ENCODE assay signal across 1 cellular context in genomic region chr3:193851941-193852674, GRCh38.
A peak's percentile ranks its signal among the peaks of the same experiment; 100 is the strongest.
TF ChIP-seq lines count a peak whose summit lies in the region.

No MANE protein-coding gene starts in this region.

TF ChIP-seq in K562, 482 proteins besides CTCF, POLR2A, EP300 and RAD21 (continued from another document and continues in another):
- TF ChIP-seq POLR2AphosphoS2 (IDR thresholded peaks at IDR 0.05; ENCODE audit: low read length) (no peak), ETV1 (tag; conservative IDR thresholded peaks at IDR 0.05; ENCODE audit: low read depth) (no peak), ZNF449 (CRISPR knock-in tag; IDR thresholded peaks at IDR 0.05) (peak; percentile 50; the same call in 1 of the 2 replicates), NFE2 (IDR thresholded peaks at IDR 0.05; ENCODE audit: low read depth) (peak; percentile 56; the same call in 1 of the 2 replicates), NCOA4 (IDR thresholded peaks at IDR 0.05; ENCODE audit: partially characterized antibody) (no peak), CXXC5 (CRISPR knock-in tag; IDR thresholded peaks at IDR 0.05) (peak; percentile 34; the same call in 1 of the 2 replicates), NONO (IDR thresholded peaks at IDR 0.05; ENCODE audit: low read depth in 2 of 2, low read length in 1 of 2) (no peak), KLF1 (tag; IDR thresholded peaks at IDR 0.05) (no peak), RCOR1 (IDR thresholded peaks at IDR 0.05; ENCODE audit: borderline replicate concordance in 1 of 2, low read depth in 2 of 2, low read length in 2 of 2) (no peak), NR2C1 (IDR thresholded peaks at IDR 0.05) (no peak), NR2C1 (tag; IDR thresholded peaks at IDR 0.05) (no peak), ZBED1 (IDR thresholded peaks at IDR 0.05) (no peak), ZZZ3 (IDR thresholded peaks at IDR 0.05) (no peak), TCFL5 (CRISPR knock-in tag; conservative IDR thresholded peaks at IDR 0.05) (no peak), RHOXF2B (CRISPR knock-in tag; conservative IDR thresholded peaks at IDR 0.05) (no peak), RNF219 (CRISPR knock-in tag; IDR thresholded peaks at IDR 0.05) (no peak), BRD9 (IDR thresholded peaks at IDR 0.05; ENCODE audit: low read depth, partially characterized antibody) (no peak), OTX1 (CRISPR knock-in tag; IDR thresholded peaks at IDR 0.05) (no peak), CAMTA2 (CRISPR knock-in tag; conservative IDR thresholded peaks at IDR 0.05) (peak; percentile 81; the same call in 1 of the 2 replicates), PCBP2 (IDR thresholded peaks at IDR 0.05; ENCODE audit: low read depth, low read length, poor library complexity, severe bottlenecking) (no peak), L3MBTL2 (IDR thresholded peaks at IDR 0.05) (peak; percentile 15; the same call in 1 of the 2 replicates), RBM34 (IDR thresholded peaks at IDR 0.05; ENCODE audit: borderline replicate concordance, insufficient read depth, low read length) (no peak), THAP12 (CRISPR knock-in tag; IDR thresholded peaks at IDR 0.05) (no peak), ZNF785 (CRISPR knock-in tag; IDR thresholded peaks at IDR 0.05) (no peak), DMBX1 (CRISPR knock-in tag; IDR thresholded peaks at IDR 0.05; ENCODE audit: borderline replicate concordance) (peak; percentile 74), DIDO1 (tag; IDR thresholded peaks at IDR 0.05; ENCODE audit: low read depth) (no peak), LARP7 (IDR thresholded peaks at IDR 0.05) (no peak), HDAC8 (tag; IDR thresholded peaks at IDR 0.05) (no peak), PTRF (tag; IDR thresholded peaks at IDR 0.05) (no peak), TRIM28 (IDR thresholded peaks at IDR 0.05) (no peak), ERF (CRISPR knock-in tag; IDR thresholded peaks at IDR 0.05) (no peak), ZNF445 (CRISPR knock-in tag; IDR thresholded peaks at IDR 0.05; ENCODE audit: low read depth) (0 out of 2 replicates have a peak, but pooled peaks have one; percentile 59), DACH1 (IDR thresholded peaks at IDR 0.05; ENCODE audit: partially characterized antibody) (no peak), SMARCA5 (IDR thresholded peaks at IDR 0.05) (no peak), ZNF212 (CRISPR knock-in tag; IDR thresholded peaks at IDR 0.05) (no peak), E2F6 (IDR thresholded peaks at IDR 0.05; ENCODE audit: borderline replicate concordance in 1 of 2, extremely low read depth in 1 of 2, insufficient read depth in 1 of 2, insufficient read length in 1 of 2, low read depth in 1 of 2, low read length in 1 of 2, poor library complexity in 1 of 2, severe bottlenecking in 1 of 2) (no peak), CREBBP (IDR thresholded peaks at IDR 0.05; ENCODE audit: low read depth, low read length) (no peak), ZNF232 (CRISPR knock-in tag; IDR thresholded peaks at IDR 0.05) (no peak), HDAC2 (IDR thresholded peaks at IDR 0.05) (no peak), CREB1 (IDR thresholded peaks at IDR 0.05) (no peak), CREB1 (CRISPR knock-in tag; IDR thresholded peaks at IDR 0.05) (no peak), ZBTB7A (IDR thresholded peaks at IDR 0.05; ENCODE audit: borderline replicate concordance, control insufficient read depth, low read depth, low read length) (no peak), ILK (tag; IDR thresholded peaks at IDR 0.05; ENCODE audit: borderline replicate concordance, low read depth) (no peak), ZNF589 (CRISPR knock-in tag; IDR thresholded peaks at IDR 0.05; ENCODE audit: low read depth) (no peak), MYNN (IDR thresholded peaks at IDR 0.05) (no peak), MYNN (CRISPR knock-in tag; IDR thresholded peaks at IDR 0.05) (no peak), PTBP1 (IDR thresholded peaks at IDR 0.05; ENCODE audit: low read depth, low read length) (no peak)
- TF ChIP-seq, protein P1, sequence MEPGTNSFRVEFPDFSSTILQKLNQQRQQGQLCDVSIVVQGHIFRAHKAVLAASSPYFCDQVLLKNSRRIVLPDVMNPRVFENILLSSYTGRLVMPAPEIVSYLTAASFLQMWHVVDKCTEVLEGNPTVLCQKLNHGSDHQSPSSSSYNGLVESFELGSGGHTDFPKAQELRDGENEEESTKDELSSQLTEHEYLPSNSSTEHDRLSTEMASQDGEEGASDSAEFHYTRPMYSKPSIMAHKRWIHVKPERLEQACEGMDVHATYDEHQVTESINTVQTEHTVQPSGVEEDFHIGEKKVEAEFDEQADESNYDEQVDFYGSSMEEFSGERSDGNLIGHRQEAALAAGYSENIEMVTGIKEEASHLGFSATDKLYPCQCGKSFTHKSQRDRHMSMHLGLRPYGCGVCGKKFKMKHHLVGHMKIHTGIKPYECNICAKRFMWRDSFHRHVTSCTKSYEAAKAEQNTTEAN (CRISPR knock-in tag; IDR thresholded peaks at IDR 0.05), result no peak
- TF ChIP-seq, protein P2, sequence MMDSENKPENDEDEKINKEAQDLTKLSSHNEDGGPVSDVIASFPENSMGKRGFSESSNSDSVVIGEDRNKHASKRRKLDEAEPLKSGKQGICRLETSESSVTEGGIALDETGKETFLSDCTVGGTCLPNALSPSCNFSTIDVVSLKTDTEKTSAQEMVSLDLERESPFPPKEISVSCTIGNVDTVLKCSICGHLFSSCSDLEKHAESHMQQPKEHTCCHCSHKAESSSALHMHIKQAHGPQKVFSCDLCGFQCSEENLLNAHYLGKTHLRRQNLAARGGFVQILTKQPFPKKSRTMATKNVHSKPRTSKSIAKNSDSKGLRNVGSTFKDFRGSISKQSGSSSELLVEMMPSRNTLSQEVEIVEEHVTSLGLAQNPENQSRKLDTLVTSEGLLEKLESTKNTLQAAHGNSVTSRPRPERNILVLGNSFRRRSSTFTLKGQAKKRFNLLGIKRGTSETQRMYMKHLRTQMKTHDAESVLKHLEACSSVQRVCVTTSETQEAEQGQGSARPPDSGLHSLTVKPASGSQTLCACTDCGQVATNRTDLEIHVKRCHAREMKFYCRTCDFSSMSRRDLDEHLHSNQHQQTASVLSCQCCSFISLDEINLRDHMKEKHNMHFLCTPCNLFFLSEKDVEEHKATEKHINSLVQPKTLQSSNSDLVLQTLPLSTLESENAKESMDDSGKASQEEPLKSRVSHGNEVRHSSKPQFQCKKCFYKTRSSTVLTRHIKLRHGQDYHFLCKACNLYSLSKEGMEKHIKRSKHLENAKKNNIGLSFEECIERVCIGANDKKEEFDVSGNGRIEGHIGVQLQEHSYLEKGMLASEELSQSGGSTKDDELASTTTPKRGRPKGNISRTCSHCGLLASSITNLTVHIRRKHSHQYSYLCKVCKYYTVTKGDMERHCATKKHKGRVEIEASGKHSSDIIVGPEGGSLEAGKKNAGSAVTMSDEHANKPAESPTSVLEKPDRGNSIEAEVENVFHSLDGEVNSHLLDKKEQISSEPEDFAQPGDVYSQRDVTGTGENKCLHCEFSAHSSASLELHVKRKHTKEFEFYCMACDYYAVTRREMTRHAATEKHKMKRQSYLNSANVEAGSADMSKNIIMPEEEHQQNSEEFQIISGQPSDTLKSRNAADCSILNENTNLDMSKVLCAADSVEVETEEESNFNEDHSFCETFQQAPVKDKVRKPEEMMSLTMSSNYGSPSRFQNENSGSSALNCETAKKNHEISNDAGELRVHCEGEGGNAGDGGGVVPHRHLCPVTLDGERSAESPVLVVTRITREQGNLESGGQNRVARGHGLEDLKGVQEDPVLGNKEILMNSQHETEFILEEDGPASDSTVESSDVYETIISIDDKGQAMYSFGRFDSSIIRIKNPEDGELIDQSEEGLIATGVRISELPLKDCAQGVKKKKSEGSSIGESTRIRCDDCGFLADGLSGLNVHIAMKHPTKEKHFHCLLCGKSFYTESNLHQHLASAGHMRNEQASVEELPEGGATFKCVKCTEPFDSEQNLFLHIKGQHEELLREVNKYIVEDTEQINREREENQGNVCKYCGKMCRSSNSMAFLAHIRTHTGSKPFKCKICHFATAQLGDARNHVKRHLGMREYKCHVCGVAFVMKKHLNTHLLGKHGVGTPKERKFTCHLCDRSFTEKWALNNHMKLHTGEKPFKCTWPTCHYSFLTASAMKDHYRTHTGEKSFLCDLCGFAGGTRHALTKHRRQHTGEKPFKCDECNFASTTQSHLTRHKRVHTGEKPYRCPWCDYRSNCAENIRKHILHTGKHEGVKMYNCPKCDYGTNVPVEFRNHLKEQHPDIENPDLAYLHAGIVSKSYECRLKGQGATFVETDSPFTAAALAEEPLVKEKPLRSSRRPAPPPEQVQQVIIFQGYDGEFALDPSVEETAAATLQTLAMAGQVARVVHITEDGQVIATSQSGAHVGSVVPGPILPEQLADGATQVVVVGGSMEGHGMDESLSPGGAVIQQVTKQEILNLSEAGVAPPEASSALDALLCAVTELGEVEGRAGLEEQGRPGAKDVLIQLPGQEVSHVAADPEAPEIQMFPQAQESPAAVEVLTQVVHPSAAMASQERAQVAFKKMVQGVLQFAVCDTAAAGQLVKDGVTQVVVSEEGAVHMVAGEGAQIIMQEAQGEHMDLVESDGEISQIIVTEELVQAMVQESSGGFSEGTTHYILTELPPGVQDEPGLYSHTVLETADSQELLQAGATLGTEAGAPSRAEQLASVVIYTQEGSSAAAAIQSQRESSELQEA (IDR thresholded peaks at IDR 0.05; ENCODE audit: low read depth), result no peak
- TF ChIP-seq, protein P3, sequence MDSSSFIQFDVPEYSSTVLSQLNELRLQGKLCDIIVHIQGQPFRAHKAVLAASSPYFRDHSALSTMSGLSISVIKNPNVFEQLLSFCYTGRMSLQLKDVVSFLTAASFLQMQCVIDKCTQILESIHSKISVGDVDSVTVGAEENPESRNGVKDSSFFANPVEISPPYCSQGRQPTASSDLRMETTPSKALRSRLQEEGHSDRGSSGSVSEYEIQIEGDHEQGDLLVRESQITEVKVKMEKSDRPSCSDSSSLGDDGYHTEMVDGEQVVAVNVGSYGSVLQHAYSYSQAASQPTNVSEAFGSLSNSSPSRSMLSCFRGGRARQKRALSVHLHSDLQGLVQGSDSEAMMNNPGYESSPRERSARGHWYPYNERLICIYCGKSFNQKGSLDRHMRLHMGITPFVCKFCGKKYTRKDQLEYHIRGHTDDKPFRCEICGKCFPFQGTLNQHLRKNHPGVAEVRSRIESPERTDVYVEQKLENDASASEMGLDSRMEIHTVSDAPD (CRISPR knock-in tag; IDR thresholded peaks at IDR 0.05), result no peak
- TF ChIP-seq, protein P4, sequence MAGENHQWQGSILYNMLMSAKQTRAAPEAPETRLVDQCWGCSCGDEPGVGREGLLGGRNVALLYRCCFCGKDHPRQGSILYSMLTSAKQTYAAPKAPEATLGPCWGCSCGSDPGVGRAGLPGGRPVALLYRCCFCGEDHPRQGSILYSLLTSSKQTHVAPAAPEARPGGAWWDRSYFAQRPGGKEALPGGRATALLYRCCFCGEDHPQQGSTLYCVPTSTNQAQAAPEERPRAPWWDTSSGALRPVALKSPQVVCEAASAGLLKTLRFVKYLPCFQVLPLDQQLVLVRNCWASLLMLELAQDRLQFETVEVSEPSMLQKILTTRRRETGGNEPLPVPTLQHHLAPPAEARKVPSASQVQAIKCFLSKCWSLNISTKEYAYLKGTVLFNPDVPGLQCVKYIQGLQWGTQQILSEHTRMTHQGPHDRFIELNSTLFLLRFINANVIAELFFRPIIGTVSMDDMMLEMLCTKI (IDR thresholded peaks at IDR 0.05; ENCODE audit: partially characterized antibody), result no peak
- TF ChIP-seq, protein P5, sequence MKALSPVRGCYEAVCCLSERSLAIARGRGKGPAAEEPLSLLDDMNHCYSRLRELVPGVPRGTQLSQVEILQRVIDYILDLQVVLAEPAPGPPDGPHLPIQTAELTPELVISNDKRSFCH (CRISPR knock-in tag; IDR thresholded peaks at IDR 0.05), result no peak
- TF ChIP-seq, protein P5 (tag; IDR thresholded peaks at IDR 0.05), result 0 out of 2 replicates have a peak, but pooled peaks have one; percentile 24
